Comparison of ENCODE assay signal across 26 cellular contexts in the genomic region with DNA sequence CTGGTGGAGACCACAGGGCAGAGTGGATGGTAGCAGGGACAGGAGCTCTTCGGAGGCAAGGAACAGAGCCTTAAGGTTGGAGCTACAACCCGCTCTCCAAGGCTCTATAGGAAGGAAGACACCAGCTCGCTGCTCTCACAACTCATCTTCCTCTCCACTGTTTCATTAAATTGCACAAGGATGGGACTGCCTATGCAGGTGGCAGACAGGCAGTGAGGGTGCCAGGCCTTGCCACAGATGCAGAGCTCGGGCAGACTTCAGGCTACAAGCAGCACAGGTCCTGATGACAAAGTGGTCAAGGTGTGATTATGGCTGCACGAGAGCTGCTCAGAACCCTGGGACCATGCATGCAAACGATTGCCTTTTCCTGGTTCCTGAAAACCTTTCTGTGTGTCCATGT.
DNase-seq lines count a peak whose midpoint lies in the region; ATAC-seq, FAIRE-seq and TF ChIP-seq lines count a peak whose summit lies in the region.
"Had no signal": no experiment of that assay in that cellular context is flagged by ENCODE, and none has a peak within 500 bp of the region (broad histone marks: within the 10 kb centered on the region; RNA-seq: fewer than 3 reads in every experiment).

No MANE protein-coding gene starts in this region.

- H3K4me1 ChIP-seq in RWPE2 (ENCODE audit: insufficient read depth, poor library complexity, severe bottlenecking) = peaks cover 51% of the 10 kb centered on the region
- peaks cover 6% of the 10 kb centered on the region in 2 donors for H3K4me1 ChIP-seq in aorta (ENCODE audit: control insufficient read depth in 1 of 2, insufficient read depth in 2 of 2, low read length in 2 of 2)
- H3K4me1 ChIP-seq in pancreas = peaks cover 0 to 8% (median 0%) of the 10 kb centered on the region in 3 donors
- H3K4me1 ChIP-seq: body of pancreas, Caco-2 had no signal

- TF ChIP-seq CTCF in RWPE2 (IDR thresholded peaks at IDR 0.05; ENCODE audit: poor library complexity, severe bottlenecking) (no peak), pancreas (IDR thresholded peaks at IDR 0.05) (no peak)

- 87 to 88% methylated on average over 6 of the region's 6 CpGs for WGBS in aorta, 2 donors
- 87 to 92% methylated on average over 6 of the region's 6 CpGs for WGBS in pancreas, 2 donors

- H3K4me3 ChIP-seq in RWPE2 (ENCODE audit: severe bottlenecking) (no peak overlapping the region), aorta (ENCODE audit: low read length in 2 of 2) (no peak overlapping the region), pancreas (no peak overlapping the region)
- H3K4me3 ChIP-seq: body of pancreas, coronary artery, hepatocyte, MG63, thoracic aorta had no signal

- intact Hi-C loops in activated naive CD4-positive, alpha-beta T cell treated with anti-CD3 and anti-CD28 coated beads for 36 hours (cut with micrococcal nuclease) = no loop called here
- intact Hi-C loops in aorta (cut with DNase I) (loop anchor here in 1 of 2 donors (10.0 kb wide), 1 partner anchor 56 kb away; no protein-coding TSS in a partner anchor), pancreas (cut with DNase I) (no loop called here)

- H3K9me3 ChIP-seq in RWPE2 (ENCODE audit: severe bottlenecking) (no peaks in the 10 kb centered on the region), aorta (ENCODE audit: control insufficient read depth, low read length) (no peaks in the 10 kb centered on the region), pancreas (no peaks in the 10 kb centered on the region)
- H3K9me3 ChIP-seq: body of pancreas, Caco-2, MG63, thoracic aorta had no signal

- H3K36me3 Mint-ChIP-seq in activated naive CD4-positive, alpha-beta T cell treated with anti-CD3 and anti-CD28 coated beads for 36 hours (ENCODE audit: low read depth) = no peaks in the 10 kb centered on the region
- H3K36me3 Mint-ChIP-seq in activated naive CD4-positive, alpha-beta T cell treated with anti-CD3 and anti-CD28 coated beads, Interleukin-2, amount 50 U/mL, for 72 hours = peaks cover 2 to 6% of the 10 kb centered on the region in 2 donors
- peaks cover 0 to 3% (median 0%) of the 10 kb centered on the region in 3 donors for H3K36me3 Mint-ChIP-seq in immature natural killer cell

- no peaks in the 10 kb centered on the region for H3K9me3 Mint-ChIP-seq in activated naive CD4-positive, alpha-beta T cell treated with anti-CD3 and anti-CD28 coated beads for 36 hours
- no peaks in the 10 kb centered on the region for H3K9me3 Mint-ChIP-seq in activated naive CD4-positive, alpha-beta T cell treated with anti-CD3 and anti-CD28 coated beads, Interleukin-2, amount 50 U/mL, for 72 hours
- H3K9me3 Mint-ChIP-seq in immature natural killer cell = no peaks in the 10 kb centered on the region
- H3K9me3 Mint-ChIP-seq: memory B cell had no signal

- peak overlapping the region; percentile 38 for H3K4me3 Mint-ChIP-seq in activated naive CD4-positive, alpha-beta T cell treated with anti-CD3 and anti-CD28 coated beads for 36 hours
- peak overlapping the region in 2 of 5 donors; percentile 40 to 56 for H3K4me3 Mint-ChIP-seq in immature natural killer cell
- H3K4me3 Mint-ChIP-seq: memory B cell, WTC11 had no signal

- H3K36me3 ChIP-seq in RWPE2 (ENCODE audit: low read depth) (peaks cover 6% of the 10 kb centered on the region; the same call in 1 of the 2 replicates), aorta (ENCODE audit: control insufficient read depth in 1 of 2, insufficient read depth in 2 of 2, low read length in 1 of 2) (no peaks in the 10 kb centered on the region), pancreas (no peaks in the 10 kb centered on the region)
- H3K36me3 ChIP-seq: MG63, thoracic aorta had no signal

- FAIRE-seq in pancreas (lab: Jason Lieb, UNC) = no peak
- FAIRE-seq: GM19239, H54, HepG2, small intestine had no signal

- no peak for TF ChIP-seq POLR2A in GM18505 (IDR thresholded peaks at IDR 0.05; ENCODE audit: borderline replicate concordance, extremely low read depth, insufficient read depth, insufficient read length)

- H3K27ac ChIP-seq in RWPE2 (ENCODE audit: poor library complexity, severe bottlenecking) (peak overlapping the region; percentile 73), aorta (ENCODE audit: low read depth in 1 of 2, low read length in 2 of 2) (no peak overlapping the region), pancreas (no peak overlapping the region)
- H3K27ac ChIP-seq: body of pancreas, coronary artery, hepatocyte, thoracic aorta had no signal

- peak overlapping the region; percentile 74 for H3K27ac Mint-ChIP-seq in activated naive CD4-positive, alpha-beta T cell treated with anti-CD3 and anti-CD28 coated beads for 36 hours
- H3K27ac Mint-ChIP-seq in activated naive CD4-positive, alpha-beta T cell treated with anti-CD3 and anti-CD28 coated beads, Interleukin-2, amount 50 U/mL, for 72 hours = peak overlapping the region in 1 of 2 donors; percentile 96
- peak overlapping the region; percentile 5 to 99 (median 86) for H3K27ac Mint-ChIP-seq in immature natural killer cell
- H3K27ac Mint-ChIP-seq: memory B cell, WTC11 had no signal

- ATAC-seq in activated naive CD4-positive, alpha-beta T cell treated with anti-CD3 and anti-CD28 coated beads, Interleukin-2, amount 50 U/mL, for 72 hours = no peak
- ATAC-seq in RWPE2 (ENCODE audit: low read depth) = no peak
- ATAC-seq in aorta (ENCODE audit: low FRiP score) = peak; percentile 41
- ATAC-seq in GM18505 (IDR thresholded peaks at IDR 0.05; ENCODE audit: unreplicated experiment) = no peak
- no peak for ATAC-seq in pancreas
- ATAC-seq: body of pancreas, HepG2 had no signal

- DNase-seq in activated naive CD4-positive, alpha-beta T cell treated with anti-CD3 and anti-CD28 coated beads for 36 hours = no peak
- DNase-seq in activated naive CD4-positive, alpha-beta T cell treated with anti-CD3 and anti-CD28 coated beads, Interleukin-2, amount 50 U/mL, for 72 hours (ENCODE audit: low spot score in 2 of 2) = no peak
- DNase-seq in RWPE2 (ENCODE audit: low spot score) (no peak), immature natural killer cell (peak in 2 of 3 donors; percentile 23 to 32), aorta (no peak), pancreas (no peak)
- no peak for DNase-seq in stimulated activated CD4-positive, alpha-beta T cell treated with anti-CD3 and anti-CD28 coated beads, Interleukin-2, amount 100 ng/mL, for 24 hours
- DNase-seq: ACHN; activated effector memory CD4-positive, alpha-beta T cell treated with anti-CD3 and anti-CD28 coated beads, Interleukin-2, amount 50 U/mL, for 16 hours; body of pancreas; Caco-2; EL; islet precursor cell; MG63; NCI-H2029 treated with DMSO at 0.1 percent for 48 hours; NCI-H446; small intestine had no signal

- H3K27me3 Mint-ChIP-seq in activated naive CD4-positive, alpha-beta T cell treated with anti-CD3 and anti-CD28 coated beads for 36 hours (ENCODE audit: low read depth) = no peaks in the 10 kb centered on the region
- H3K27me3 Mint-ChIP-seq in immature natural killer cell (ENCODE audit: low read depth in 3 of 3) = peaks cover 0 to 12% (median 2%) of the 10 kb centered on the region in 3 donors

- no peaks in the 10 kb centered on the region for H3K27me3 ChIP-seq in RWPE2 (ENCODE audit: insufficient read depth, poor library complexity, severe bottlenecking)
- no peaks in the 10 kb centered on the region for H3K27me3 ChIP-seq in aorta (ENCODE audit: control insufficient read depth in 1 of 2, insufficient read depth in 2 of 2, low read length in 1 of 2)
- no peaks in the 10 kb centered on the region for H3K27me3 ChIP-seq in pancreas
- H3K27me3 ChIP-seq: body of pancreas, hepatocyte, MG63 had no signal

- peaks cover 88% of the 10 kb centered on the region for H3K4me1 Mint-ChIP-seq in activated naive CD4-positive, alpha-beta T cell treated with anti-CD3 and anti-CD28 coated beads for 36 hours (ENCODE audit: low read depth)
- H3K4me1 Mint-ChIP-seq in immature natural killer cell = peaks cover 79 to 85% of the 10 kb centered on the region in 2 donors

- CTCF ChIA-PET in activated naive CD4-positive, alpha-beta T cell treated with anti-CD3 and anti-CD28 coated beads for 36 hours (lab: Charles Lee) = interaction anchor here (0.6 to 0.8 kb wide), 2 partner anchors 18 to 42 kb away, joined by 3 to 5 read pairs; no protein-coding TSS in a partner anchor

Comparison
In these comparisons a context has a peak if more than half of its experiments do, and no peak if none do; other contexts are left out.
1. DNase-seq: peak in immature natural killer cell (2 of 3); none in activated naive CD4-positive, alpha-beta T cell treated with anti-CD3 and anti-CD28 coated beads for 36 hours (single experiment), activated naive CD4-positive, alpha-beta T cell treated with anti-CD3 and anti-CD28 coated beads, Interleukin-2, amount 50 U/mL, for 72 hours (0 of 2), RWPE2 (single experiment), aorta (0 of 2), pancreas (0 of 6) and stimulated activated CD4-positive, alpha-beta T cell treated with anti-CD3 and anti-CD28 coated beads, Interleukin-2, amount 100 ng/mL, for 24 hours (0 of 2).